Comparison of ENCODE assay signal across 9 cellular contexts in the genomic region with DNA sequence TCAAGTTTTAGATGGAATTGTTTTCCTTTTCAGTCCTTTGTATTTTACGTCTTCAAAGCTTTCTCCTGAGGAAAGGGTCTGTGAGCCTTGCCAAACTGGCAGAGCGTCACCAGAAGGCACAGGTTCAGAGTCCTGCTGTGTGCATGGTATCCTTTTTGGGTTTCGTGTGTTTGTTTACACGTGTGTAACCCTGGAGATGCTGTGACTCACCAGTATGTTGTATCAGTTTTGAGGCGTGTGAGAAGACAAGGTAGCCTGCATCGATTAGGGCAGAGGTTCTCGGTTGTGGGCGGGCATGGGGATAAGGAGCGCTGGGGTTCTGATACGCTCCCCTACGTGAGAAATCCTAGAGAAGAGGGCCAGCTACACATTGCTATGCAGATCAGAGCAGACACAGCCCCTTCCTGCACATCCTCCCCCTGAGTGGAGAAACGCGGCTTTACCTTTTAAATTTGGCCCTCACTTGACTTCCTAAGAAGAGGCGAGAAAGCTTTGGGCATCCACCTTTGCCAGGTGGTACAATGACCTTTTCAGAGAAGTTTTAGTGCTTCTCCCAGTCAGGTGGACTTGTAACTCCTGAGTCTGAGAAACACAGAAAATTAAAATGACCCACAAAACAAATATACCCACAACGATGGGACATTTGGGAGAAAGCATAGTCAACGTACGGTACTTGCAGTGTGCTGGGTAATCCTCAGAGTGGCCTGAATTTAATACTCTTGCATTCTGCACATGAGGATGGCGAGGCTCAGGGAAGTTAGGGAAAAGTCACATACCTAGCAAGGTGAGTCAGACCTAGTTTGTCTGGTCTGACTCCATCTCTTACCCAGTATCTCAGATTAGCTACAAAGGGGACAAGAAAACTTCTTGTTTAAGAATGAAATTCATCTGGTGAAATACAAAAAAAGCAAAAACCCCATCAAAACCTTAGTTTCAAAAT. TPM values are rescaled to one million over a fixed set of nuclear protein-coding genes. Genes with fewer than 3 reads are reported as not detected.
A peak's percentile ranks its signal among the peaks of the same experiment; 100 is the strongest.
DNase-seq lines count a peak whose midpoint lies in the region; ATAC-seq and TF ChIP-seq lines count a peak whose summit lies in the region.
"Had no signal": no experiment of that assay in that cellular context is flagged by ENCODE, and none has a peak within 500 bp of the region (broad histone marks: within the 10 kb centered on the region; RNA-seq: fewer than 3 reads in every experiment).

No MANE protein-coding gene starts in this region.

- in situ Hi-C loops in transverse colon (cut with MboI; ENCODE audit: low pct_ligation_motif_present in 1 of 4, low pct_unique_long_range_greater_than_20kb in 1 of 4, low sequenced_read_pairs in 3 of 4) = no loop called here

- H3K27me3 ChIP-seq in right atrium auricular region (no peaks in the 10 kb centered on the region), transverse colon (no peaks in the 10 kb centered on the region)

- ATAC-seq in Right ventricle myocardium inferior (peak; percentile 46), natural killer cell (no peak), omental fat pad (ENCODE audit: low FRiP score) (no peak)

- H3K27ac ChIP-seq in right atrium auricular region (no peak overlapping the region), transverse colon (peak overlapping the region; percentile 70 to 83 (median 73))

- intact Hi-C loops in Right ventricle myocardium inferior (cut with DNase I) = loop anchor here (10.0 kb wide), 1 partner anchor 316 kb away; no protein-coding TSS in a partner anchor
- intact Hi-C loops in transverse colon (cut with DNase I; ENCODE audit: low total_unique reads) = no loop called here
- intact Hi-C loops in natural killer cell (cut with micrococcal nuclease) = no loop called here

- H3K36me3 Mint-ChIP-seq in glutamatergic neuron (ENCODE audit: unreplicated experiment) (peaks cover 7% of the 10 kb centered on the region), natural killer cell (no peaks in the 10 kb centered on the region)

- H3K4me3 Mint-ChIP-seq in glutamatergic neuron (ENCODE audit: unreplicated experiment) = no peak overlapping the region
- H3K4me3 Mint-ChIP-seq in natural killer cell = no peak overlapping the region
- H3K4me3 Mint-ChIP-seq: CD4-positive, alpha-beta T cell had no signal

- DNase-seq in Right ventricle myocardium inferior (ENCODE audit: missing footprints) = no peak
- no peak for DNase-seq in right atrium auricular region (ENCODE audit: low spot score)
- peak; percentile 41 for DNase-seq in M059J (ENCODE audit: low read depth)
- DNase-seq in glutamatergic neuron = no peak
- DNase-seq in transverse colon = no peak
- DNase-seq in anterior cingulate cortex (lab: John Stamatoyannopoulos, UW) = no peak
- DNase-seq in natural killer cell = no peak
- DNase-seq in omental fat pad (ENCODE audit: low spot score) = no peak
- DNase-seq: CD4-positive, alpha-beta T cell had no signal

- 68 to 82% methylated on average over 10 to 18 of the region's 18 CpGs for WGBS in transverse colon (ENCODE audit: low coverage in 1 of 2), 2 donors

- H3K4me1 Mint-ChIP-seq in glutamatergic neuron (ENCODE audit: low read depth, unreplicated experiment) (peaks cover 4% of the 10 kb centered on the region), natural killer cell (peaks cover 0 to 19% of the 10 kb centered on the region in 2 donors)

- no peak for TF ChIP-seq EP300 in transverse colon (IDR thresholded peaks at IDR 0.05; ENCODE audit: low read depth)

- H3K9me3 Mint-ChIP-seq in glutamatergic neuron (ENCODE audit: unreplicated experiment) (peaks cover 20% of the 10 kb centered on the region), natural killer cell (no peaks in the 10 kb centered on the region)
- H3K9me3 Mint-ChIP-seq: CD4-positive, alpha-beta T cell had no signal

- peaks cover 11% of the 10 kb centered on the region for H3K27me3 Mint-ChIP-seq in glutamatergic neuron (ENCODE audit: unreplicated experiment)
- H3K27me3 Mint-ChIP-seq in natural killer cell (ENCODE audit: low read depth in 2 of 2) = no peaks in the 10 kb centered on the region
- H3K27me3 Mint-ChIP-seq: CD4-positive, alpha-beta T cell had no signal

- H3K4me1 ChIP-seq in right atrium auricular region (peaks cover 0 to 28% of the 10 kb centered on the region in 2 donors), transverse colon (peaks cover 0 to 42% (median 16%) of the 10 kb centered on the region in 4 donors)

- H3K9me3 ChIP-seq in right atrium auricular region (no peaks in the 10 kb centered on the region), transverse colon (no peaks in the 10 kb centered on the region)

- no peak for TF ChIP-seq POLR2A in transverse colon (IDR thresholded peaks at IDR 0.05)

- H3K27ac Mint-ChIP-seq in glutamatergic neuron (ENCODE audit: unreplicated experiment) (peak overlapping the region; percentile 67), natural killer cell (no peak overlapping the region)
- H3K27ac Mint-ChIP-seq: CD4-positive, alpha-beta T cell had no signal

- no peak overlapping the region for H3K4me3 ChIP-seq in right atrium auricular region
- H3K4me3 ChIP-seq in transverse colon = no peak overlapping the region

- H3K36me3 ChIP-seq in right atrium auricular region = peaks cover 13% of the 10 kb centered on the region
- H3K36me3 ChIP-seq in transverse colon = peaks cover 0 to 13% (median 3%) of the 10 kb centered on the region in 4 donors

- TF ChIP-seq CTCF in right atrium auricular region (IDR thresholded peaks at IDR 0.05) = no peak
- no peak for TF ChIP-seq CTCF in glutamatergic neuron (IDR thresholded peaks at IDR 0.05; ENCODE audit: partially characterized antibody, unreplicated experiment)
- TF ChIP-seq CTCF in transverse colon (IDR thresholded peaks at IDR 0.05) = no peak
- no peak for TF ChIP-seq CTCF in natural killer cell (IDR thresholded peaks at IDR 0.05)
- no peak for TF ChIP-seq CTCF in omental fat pad (IDR thresholded peaks at IDR 0.05)

RNA-seq across cellular contexts. Expression of gene TRAK1, which starts 38.1 kb away (rescaled TPM):
- total RNA-seq in Right ventricle myocardium inferior (267 TPM), right atrium auricular region (100 to 1,000 TPM; 172 to 259 TPM), glutamatergic neuron (ENCODE audit: unreplicated experiment) (308 TPM), transverse colon (100 to 1,000 TPM in 3 of 4 donors, 10 to 100 TPM in 1; 91.7 to 247 (median 115) TPM), natural killer cell (10 to 100 TPM; 30.7 to 31.8 (median 31.8) TPM), omental fat pad (10 to 100 TPM; 21.4 to 42.9 (median 37.0) TPM)
- 6.4 and 9.6 TPM in 2 replicates for total RNA-seq in M059J (2014; rRNA removed; shearing (Covaris generic))

Comparison
In these comparisons a context has a peak if more than half of its experiments do, and no peak if none do; other contexts are left out.
1. H3K27ac ChIP-seq: peak in transverse colon (4 of 4); none in right atrium auricular region (0 of 2).